In the genomic region with DNA sequence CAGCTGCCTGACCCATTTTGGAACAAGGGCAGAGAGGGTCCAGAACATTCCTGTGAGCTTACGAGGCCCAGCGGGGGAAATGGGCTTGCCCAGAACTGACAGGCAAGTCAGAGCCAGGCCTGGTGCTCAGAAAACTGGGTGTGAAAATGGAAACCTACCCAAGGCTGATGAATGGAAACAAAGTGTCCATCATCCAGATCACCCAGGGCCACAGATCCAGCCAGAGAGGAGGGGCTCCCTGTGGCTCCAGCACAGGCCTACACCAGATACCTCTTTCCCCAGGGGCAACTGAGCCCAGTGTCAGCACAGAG, we compare ENCODE assay signal across 7 cellular contexts. TPM values are rescaled to one million over a fixed set of nuclear protein-coding genes. Genes with fewer than 3 reads are reported as not detected.
DNase-seq lines count a peak whose midpoint lies in the region; ATAC-seq, FAIRE-seq and TF ChIP-seq lines count a peak whose summit lies in the region.
"Had no signal": no experiment of that assay in that cellular context is flagged by ENCODE, and none has a peak within 500 bp of the region (broad histone marks: within the 10 kb centered on the region; RNA-seq: fewer than 3 reads in every experiment).

No MANE protein-coding gene starts in this region.

- no peak overlapping the region for H3K4me3 Mint-ChIP-seq in T-helper 17 cell

- H3K36me3 ChIP-seq in gastroesophageal sphincter (peaks cover 0 to 30% of the 10 kb centered on the region in 2 donors), stomach (peaks cover 0 to 33% (median 22%) of the 10 kb centered on the region in 4 donors)

- intact Hi-C loops in stomach (cut with DNase I; ENCODE audit: low total_unique reads), result no loop called here

- H3K27me3 ChIP-seq in gastroesophageal sphincter (no peaks in the 10 kb centered on the region), stomach (no peaks in the 10 kb centered on the region)

- no peak overlapping the region for H3K4me3 ChIP-seq in gastroesophageal sphincter
- peak overlapping the region in 1 of 4 donors; percentile 84 for H3K4me3 ChIP-seq in stomach

- H3K9me3 ChIP-seq in T-helper 17 cell (ENCODE audit: control insufficient read depth, low read length, poor library complexity, severe bottlenecking) (no peaks in the 10 kb centered on the region), gastroesophageal sphincter (no peaks in the 10 kb centered on the region), stomach (no peaks in the 10 kb centered on the region)

- ATAC-seq in T-helper 17 cell, result no peak
- ATAC-seq in gastroesophageal sphincter, result peak; percentile 10
- no peak for ATAC-seq in GM21526 (IDR thresholded peaks at IDR 0.05; ENCODE audit: low FRiP score, unreplicated experiment)

- TF ChIP-seq POLR2A in gastroesophageal sphincter (IDR thresholded peaks at IDR 0.05) (no peak), stomach (IDR thresholded peaks at IDR 0.05) (no peak)

- 20% methylated on average over 1 of the region's 2 CpGs; no CpG with 5 or more reads in 1 of the 2 donors for WGBS in gastroesophageal sphincter (ENCODE audit: low coverage in 1 of 2), 2 donors
- 51 to 92% (median 84%) methylated on average over 2 of the region's 2 CpGs for WGBS in stomach, 5 donors

- H3K27me3 Mint-ChIP-seq in T-helper 17 cell, result no peaks in the 10 kb centered on the region

- H3K36me3 Mint-ChIP-seq in T-helper 17 cell (ENCODE audit: low read depth), result peaks cover 4% of the 10 kb centered on the region

- H3K27ac Mint-ChIP-seq in T-helper 17 cell, result peak overlapping the region; percentile 34

- TF ChIP-seq CTCF in gastroesophageal sphincter (IDR thresholded peaks at IDR 0.05), result no peak
- TF ChIP-seq CTCF in stomach (IDR thresholded peaks at IDR 0.05), result no peak

- FAIRE-seq in urothelium cell line (lab: Jason Lieb, UNC), result no peak

- peaks cover 0 to 62% (median 32%) of the 10 kb centered on the region in 3 donors for H3K4me1 ChIP-seq in gastroesophageal sphincter
- H3K4me1 ChIP-seq in stomach, result peaks cover 49 to 71% (median 55%) of the 10 kb centered on the region in 4 donors

- DNase-seq in T-helper 17 cell (no peak), stomach (no peak), GM19238 (ENCODE audit: insufficient read length, low spot score) (no peak), urothelium cell line (ENCODE audit: low spot score) (no peak)
- DNase-seq: NCI-H345 had no signal

- H3K27ac ChIP-seq in gastroesophageal sphincter (peak overlapping the region in 3 of 4 donors; percentile 55 to 94 (median 63)), stomach (peak overlapping the region; percentile 43 to 96 (median 64))

- peaks cover 40% of the 10 kb centered on the region for H3K4me1 Mint-ChIP-seq in T-helper 17 cell

- no peak for TF ChIP-seq EP300 in gastroesophageal sphincter (IDR thresholded peaks at IDR 0.05)
- TF ChIP-seq EP300 in stomach (IDR thresholded peaks at IDR 0.05), result no peak

RNA-seq across cellular contexts. Expression of a gene that starts 3.1 kb away (rescaled TPM):
- total RNA-seq in T-helper 17 cell (10 to 100 TPM; 65.3 to 69.4 TPM), gastroesophageal sphincter (100 to 1,000 TPM; 222 to 285 (median 240) TPM), stomach (100 to 1,000 TPM in 4 of 5 donors, 10 to 100 TPM in 1; 81.9 to 427 (median 179) TPM)
- polyA plus RNA-seq in stomach, result 100 to 1,000 TPM; 171 to 280 (median 274) TPM

RNA-seq across cellular contexts. Expression of a gene that starts 24.7 kb away (rescaled TPM):
- total RNA-seq in T-helper 17 cell, result 100 to 1,000 TPM; 119 to 135 TPM
- 100 to 1,000 TPM in 3 of 4 donors, 10 to 100 TPM in 1; 87.1 to 190 (median 157) TPM for total RNA-seq in gastroesophageal sphincter
- 100 to 1,000 TPM in 4 of 5 donors, 10 to 100 TPM in 1; 47.2 to 233 (median 181) TPM for total RNA-seq in stomach
- polyA plus RNA-seq in stomach, result 100 to 1,000 TPM; 207 to 248 (median 243) TPM

RNA-seq across cellular contexts. Expression of a gene that starts 24.8 kb away (rescaled TPM):
- 10 to 100 TPM; 17.9 to 19.2 TPM for total RNA-seq in T-helper 17 cell
- total RNA-seq in gastroesophageal sphincter, result 10 to 100 TPM in 3 of 4 donors, 1 to 10 TPM in 1; 9.1 to 22.3 (median 14.3) TPM
- total RNA-seq in stomach, result 10 to 100 TPM in 2 of 5 donors, 1 to 10 TPM in 2, not detected in 1; 4.3 to 55.8 (median 9.2) TPM
- 10 to 100 TPM; 30.9 to 55.5 (median 38.0) TPM for polyA plus RNA-seq in stomach

RNA-seq across cellular contexts. Expression of a gene that starts 35.0 kb away (rescaled TPM):
- total RNA-seq in T-helper 17 cell (10 to 100 TPM; 23.1 to 24.2 TPM), gastroesophageal sphincter (10 to 100 TPM; 25.3 to 27.7 (median 25.5) TPM), stomach (10 to 100 TPM; 20.6 to 57.2 (median 39.3) TPM)
- 10 to 100 TPM in 1 of 3 donors, 1 to 10 TPM in 2; 5.7 to 11.9 (median 9.8) TPM for polyA plus RNA-seq in stomach

RNA-seq across cellular contexts. Expression of a gene that starts 47.9 kb away (rescaled TPM):
- total RNA-seq in T-helper 17 cell (1 to 10 TPM; 7.3 to 7.6 TPM), gastroesophageal sphincter (10 to 100 TPM in 3 of 4 donors, 1 to 10 TPM in 1; 4.4 to 23.3 (median 10.8) TPM), stomach (1 to 10 TPM; 1.2 to 9.9 (median 3.0) TPM)
- 1 to 10 TPM in 2 of 3 donors, under 1 TPM in 1; 0.31 to 3.5 (median 1.4) TPM for polyA plus RNA-seq in stomach
